26 cellular contexts compared by ENCODE assay signal in genomic region chr19:4501691-4502090, GRCh38. TPM values are rescaled to one million over a fixed set of nuclear protein-coding genes. Genes with fewer than 3 reads are reported as not detected.
"Had no signal": no experiment of that assay in that cellular context is flagged by ENCODE, and none has a peak within 500 bp of the region (broad histone marks: within the 10 kb centered on the region; RNA-seq: fewer than 3 reads in every experiment).

No MANE protein-coding gene starts in this region.

- H3K4me1 Mint-ChIP-seq: immature natural killer cell; stimulated activated memory B cell treated with anti-CD40 and anti-IgM and Interleukin-4, amounts not matched to agents 10 μg/mL and 1 μg/mL and 100 μg/mL, for 72 hours; WTC11 had no signal

- H3K4me2 ChIP-seq: smooth muscle cell had no signal

- H3K4me3 Mint-ChIP-seq: activated CD4-positive, alpha-beta T cell treated with anti-CD3 and anti-CD28 coated beads for 36 hours; activated naive CD4-positive, alpha-beta T cell treated with anti-CD3 and anti-CD28 coated beads for 36 hours; activated T-cell treated with anti-CD3 and anti-CD28 coated beads, Interleukin-2, amount 50 U/mL, for 72 hours; immature natural killer cell; natural killer cell treated with Interleukin-12 subunit alpha and Interleukin-12 subunit beta and Interleukin-15 and Interleukin-18, amount 100 ng/mL, for 72 hours; stimulated activated memory B cell treated with anti-CD40 and anti-IgM and Interleukin-4, amounts not matched to agents 10 μg/mL and 1 μg/mL and 100 μg/mL, for 72 hours; WTC11 had no signal

- H3K9me3 ChIP-seq: left lung, sigmoid colon, thyroid gland, upper lobe of right lung had no signal

- H3K27me3 Mint-ChIP-seq: activated CD4-positive, alpha-beta T cell treated with anti-CD3 and anti-CD28 coated beads for 36 hours; natural killer cell treated with Interleukin-12 subunit alpha and Interleukin-12 subunit beta and Interleukin-15 and Interleukin-18, amount 100 ng/mL, for 72 hours; stimulated activated memory B cell treated with anti-CD40 and anti-IgM and Interleukin-4, amounts not matched to agents 10 μg/mL and 1 μg/mL and 100 μg/mL, for 72 hours had no signal

- H3K27ac ChIP-seq: left lung, thyroid gland, upper lobe of right lung had no signal

- H3K4me1 ChIP-seq: left lung, thyroid gland, upper lobe of right lung had no signal

- H3K36me3 Mint-ChIP-seq: natural killer cell treated with Interleukin-12 subunit alpha and Interleukin-12 subunit beta and Interleukin-15 and Interleukin-18, amount 100 ng/mL, for 72 hours had no signal

- H3K27ac Mint-ChIP-seq: activated CD4-positive, alpha-beta T cell treated with anti-CD3 and anti-CD28 coated beads for 36 hours; activated naive CD4-positive, alpha-beta T cell treated with anti-CD3 and anti-CD28 coated beads for 36 hours; activated T-cell treated with anti-CD3 and anti-CD28 coated beads, Interleukin-2, amount 50 U/mL, for 72 hours; immature natural killer cell; natural killer cell treated with Interleukin-12 subunit alpha and Interleukin-12 subunit beta and Interleukin-15 and Interleukin-18, amount 100 ng/mL, for 72 hours; stimulated activated memory B cell treated with anti-CD40 and anti-IgM and Interleukin-4, amounts not matched to agents 10 μg/mL and 1 μg/mL and 100 μg/mL, for 72 hours; WTC11 had no signal

- ATAC-seq: activated CD4-positive, alpha-beta T cell treated with anti-CD3 and anti-CD28 coated beads for 36 hours; activated T-cell treated with anti-CD3 and anti-CD28 coated beads, Interleukin-2, amount 50 U/mL, for 72 hours; left lung; natural killer cell treated with Interleukin-12 subunit alpha and Interleukin-12 subunit beta and Interleukin-15 and Interleukin-18, amount 100 ng/mL, for 72 hours; stimulated activated memory B cell treated with anti-CD40 and anti-IgM and Interleukin-4, amounts not matched to agents 10 μg/mL and 1 μg/mL and 100 μg/mL, for 72 hours; upper lobe of right lung; WTC11 had no signal

- DNase-seq: activated CD4-positive, alpha-beta T cell treated with anti-CD3 and anti-CD28 coated beads for 36 hours; activated CD4-positive, alpha-beta T cell treated with anti-CD3 and anti-CD28 coated beads, Interleukin-2, amount 50 U/mL, for 4 hours; activated effector memory CD4-positive, alpha-beta T cell treated with Interleukin-2 at 50 U/mL for 16 hours; activated naive CD4-positive, alpha-beta T cell treated with anti-CD3 and anti-CD28 coated beads for 36 hours; activated T-cell treated with anti-CD3 and anti-CD28 coated beads, Interleukin-2, amount 50 U/mL, for 72 hours; amygdala; cerebellar nuclear complex; erythroblast; foreskin fibroblast; immature natural killer cell; left lung; stimulated activated CD4-positive, alpha-beta T cell treated with anti-CD3 and anti-CD28 coated beads, Interleukin-15, amount 100 ng/mL, for 24 hours; T1000; thyroid gland; upper lobe of right lung had no signal

- H3K4me3 ChIP-seq: left lung, sigmoid colon, smooth muscle cell, thyroid gland, upper lobe of right lung had no signal

- FAIRE-seq: bronchial epithelial cell, endometrium had no signal

- H3K9me3 Mint-ChIP-seq: activated naive CD4-positive, alpha-beta T cell treated with anti-CD3 and anti-CD28 coated beads for 36 hours; activated T-cell treated with anti-CD3 and anti-CD28 coated beads, Interleukin-2, amount 50 U/mL, for 72 hours; immature natural killer cell; natural killer cell treated with Interleukin-12 subunit alpha and Interleukin-12 subunit beta and Interleukin-15 and Interleukin-18, amount 100 ng/mL, for 72 hours; WTC11 had no signal

- H3K27me3 ChIP-seq: left lung, sigmoid colon, thyroid gland, upper lobe of right lung had no signal

RNA-seq across cellular contexts. Expression of gene PLIN4, which starts 16.6 kb away (rescaled TPM):
- total RNA-seq: activated CD4-positive, alpha-beta T cell treated with anti-CD3 and anti-CD28 coated beads for 36 hours; activated CD8-positive, alpha-beta memory T cell treated with anti-CD3 and anti-CD28 coated beads for 36 hours; activated naive CD4-positive, alpha-beta T cell treated with anti-CD3 and anti-CD28 coated beads for 36 hours; natural killer cell treated with Interleukin-12 subunit alpha and Interleukin-12 subunit beta and Interleukin-15 and Interleukin-18, amount 100 ng/mL, for 72 hours; smooth muscle cell; T-helper 1 cell treated with Interleukin-12 subunit alpha and Interleukin-12 subunit beta and Interleukin-4 antibody, amounts not matched to agents 30 ng/mL and 1 ng/mL, for 36 hours had no signal

RNA-seq across cellular contexts. Expression of gene PLIN5, which starts 33.3 kb away (rescaled TPM):
- total RNA-seq: activated CD4-positive, alpha-beta T cell treated with anti-CD3 and anti-CD28 coated beads for 36 hours; activated CD8-positive, alpha-beta memory T cell treated with anti-CD3 and anti-CD28 coated beads for 36 hours; bronchial epithelial cell; fibroblast of lung; kidney epithelial cell; natural killer cell treated with Interleukin-12 subunit alpha and Interleukin-12 subunit beta and Interleukin-15 and Interleukin-18, amount 100 ng/mL, for 72 hours; smooth muscle cell; T-helper 1 cell treated with Interleukin-12 subunit alpha and Interleukin-12 subunit beta and Interleukin-4 antibody, amounts not matched to agents 30 ng/mL and 1 ng/mL, for 36 hours had no signal
- polyA plus RNA-seq: fibroblast of lung, immature natural killer cell, smooth muscle cell had no signal

RNA-seq across cellular contexts. Expression of gene LRG1, which starts 38.1 kb away (rescaled TPM):
- total RNA-seq: fibroblast of lung, smooth muscle cell had no signal
- polyA plus RNA-seq: immature natural killer cell, smooth muscle cell had no signal
